ENCODE assay signal across 1 cellular context in the genomic region with DNA sequence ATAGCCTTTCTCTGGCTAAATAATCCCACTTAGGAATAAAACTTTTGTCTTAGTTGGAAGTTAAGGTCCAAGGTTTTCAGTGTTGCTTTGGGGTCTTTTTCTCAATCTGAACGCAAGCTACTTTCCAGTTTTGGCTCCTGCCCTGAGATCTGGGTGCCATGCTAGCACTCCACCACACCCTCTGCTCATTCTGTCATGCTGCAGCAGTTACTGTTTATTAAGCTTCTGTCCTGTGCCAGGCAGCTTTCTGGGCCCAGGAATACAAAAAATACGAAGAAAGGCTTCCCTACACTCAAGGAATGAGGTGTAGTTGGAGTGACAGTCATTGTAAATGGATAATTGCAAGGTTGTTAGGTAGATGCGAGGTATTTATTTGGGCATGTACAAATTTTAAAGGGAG.
TF ChIP-seq lines count a peak whose summit lies in the region.

No MANE protein-coding gene starts in this region.

TF ChIP-seq in WTC11, 78 proteins besides CTCF, POLR2A, EP300 and RAD21 (continued from another document):
- TF ChIP-seq, protein P1, sequence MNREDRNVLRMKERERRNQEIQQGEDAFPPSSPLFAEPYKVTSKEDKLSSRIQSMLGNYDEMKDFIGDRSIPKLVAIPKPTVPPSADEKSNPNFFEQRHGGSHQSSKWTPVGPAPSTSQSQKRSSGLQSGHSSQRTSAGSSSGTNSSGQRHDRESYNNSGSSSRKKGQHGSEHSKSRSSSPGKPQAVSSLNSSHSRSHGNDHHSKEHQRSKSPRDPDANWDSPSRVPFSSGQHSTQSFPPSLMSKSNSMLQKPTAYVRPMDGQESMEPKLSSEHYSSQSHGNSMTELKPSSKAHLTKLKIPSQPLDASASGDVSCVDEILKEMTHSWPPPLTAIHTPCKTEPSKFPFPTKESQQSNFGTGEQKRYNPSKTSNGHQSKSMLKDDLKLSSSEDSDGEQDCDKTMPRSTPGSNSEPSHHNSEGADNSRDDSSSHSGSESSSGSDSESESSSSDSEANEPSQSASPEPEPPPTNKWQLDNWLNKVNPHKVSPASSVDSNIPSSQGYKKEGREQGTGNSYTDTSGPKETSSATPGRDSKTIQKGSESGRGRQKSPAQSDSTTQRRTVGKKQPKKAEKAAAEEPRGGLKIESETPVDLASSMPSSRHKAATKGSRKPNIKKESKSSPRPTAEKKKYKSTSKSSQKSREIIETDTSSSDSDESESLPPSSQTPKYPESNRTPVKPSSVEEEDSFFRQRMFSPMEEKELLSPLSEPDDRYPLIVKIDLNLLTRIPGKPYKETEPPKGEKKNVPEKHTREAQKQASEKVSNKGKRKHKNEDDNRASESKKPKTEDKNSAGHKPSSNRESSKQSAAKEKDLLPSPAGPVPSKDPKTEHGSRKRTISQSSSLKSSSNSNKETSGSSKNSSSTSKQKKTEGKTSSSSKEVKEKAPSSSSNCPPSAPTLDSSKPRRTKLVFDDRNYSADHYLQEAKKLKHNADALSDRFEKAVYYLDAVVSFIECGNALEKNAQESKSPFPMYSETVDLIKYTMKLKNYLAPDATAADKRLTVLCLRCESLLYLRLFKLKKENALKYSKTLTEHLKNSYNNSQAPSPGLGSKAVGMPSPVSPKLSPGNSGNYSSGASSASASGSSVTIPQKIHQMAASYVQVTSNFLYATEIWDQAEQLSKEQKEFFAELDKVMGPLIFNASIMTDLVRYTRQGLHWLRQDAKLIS (CRISPR knock-in tag; IDR thresholded peaks at IDR 0.05; ENCODE audit: borderline replicate concordance), result no peak
- TF ChIP-seq, protein P2, sequence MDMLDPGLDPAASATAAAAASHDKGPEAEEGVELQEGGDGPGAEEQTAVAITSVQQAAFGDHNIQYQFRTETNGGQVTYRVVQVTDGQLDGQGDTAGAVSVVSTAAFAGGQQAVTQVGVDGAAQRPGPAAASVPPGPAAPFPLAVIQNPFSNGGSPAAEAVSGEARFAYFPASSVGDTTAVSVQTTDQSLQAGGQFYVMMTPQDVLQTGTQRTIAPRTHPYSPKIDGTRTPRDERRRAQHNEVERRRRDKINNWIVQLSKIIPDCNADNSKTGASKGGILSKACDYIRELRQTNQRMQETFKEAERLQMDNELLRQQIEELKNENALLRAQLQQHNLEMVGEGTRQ (CRISPR knock-in tag; IDR thresholded peaks at IDR 0.05), result no peak
- TF ChIP-seq FOXP1 (CRISPR knock-in tag; IDR thresholded peaks at IDR 0.05; ENCODE audit: borderline replicate concordance) (no peak), CREB1 (CRISPR knock-in tag; IDR thresholded peaks at IDR 0.05) (no peak), NR1H2 (CRISPR knock-in tag; IDR thresholded peaks at IDR 0.05) (no peak), NR3C1 (CRISPR knock-in tag; conservative IDR thresholded peaks at IDR 0.05; ENCODE audit: low read depth) (no peak), GTF2I (CRISPR knock-in tag; conservative IDR thresholded peaks at IDR 0.05) (no peak)
